Comparison of ENCODE assay signal across 8 cellular contexts in genomic region chr11:535519-536454, GRCh38. TPM values are rescaled to one million over a fixed set of nuclear protein-coding genes. Genes with fewer than 3 reads are reported as not detected.
A peak's percentile ranks its signal among the peaks of the same experiment; 100 is the strongest.
DNase-seq lines count a peak whose midpoint lies in the region; ATAC-seq and TF ChIP-seq lines count a peak whose summit lies in the region.

Gene HRAS (minus strand): TSS chr11:535576.

- H3K4me3 ChIP-seq in osteoblast (ENCODE audit: insufficient read depth, low read length) (peak within 1 kb of the TSS; percentile 80), testis (peak within 1 kb of the TSS; percentile 60 to 78)

- no peaks in the 10 kb centered on the region for H3K9me3 ChIP-seq in osteoblast (ENCODE audit: low read depth, low read length)
- H3K9me3 ChIP-seq in testis: no peaks in the 10 kb centered on the region

- H3K36me3 ChIP-seq in osteoblast (ENCODE audit: insufficient read depth, low read length): peaks cover 13% of the 10 kb centered on the region
- H3K36me3 ChIP-seq in testis (ENCODE audit: low read depth, missing control alignments): no peaks in the 10 kb centered on the region

- H3K27me3 Mint-ChIP-seq in HFFc6 (ENCODE audit: insufficient read depth): peaks cover 2% of the 10 kb centered on the region
- no peaks in the 10 kb centered on the region for H3K27me3 Mint-ChIP-seq in activated naive CD4-positive, alpha-beta T cell treated with anti-CD3 and anti-CD28 coated beads, Interleukin-2, amount 50 U/mL, for 24 hours

- TF ChIP-seq POLR2A in testis (IDR thresholded peaks at IDR 0.05): peak; percentile 8

- peak within 1 kb of the TSS; percentile 35 for H2AFZ ChIP-seq in osteoblast (ENCODE audit: low read length)

- no peaks in the 10 kb centered on the region for H3K4me1 Mint-ChIP-seq in HFFc6 (ENCODE audit: low read depth)
- peaks cover 3% of the 10 kb centered on the region for H3K4me1 Mint-ChIP-seq in activated naive CD4-positive, alpha-beta T cell treated with anti-CD3 and anti-CD28 coated beads, Interleukin-2, amount 50 U/mL, for 24 hours

- peak within 1 kb of the TSS; percentile 87 for H3K4me2 ChIP-seq in osteoblast (ENCODE audit: insufficient read depth, low read length)

- no peaks in the 10 kb centered on the region for H3K36me3 Mint-ChIP-seq in HFFc6 (ENCODE audit: low read depth)
- H3K36me3 Mint-ChIP-seq in activated naive CD4-positive, alpha-beta T cell treated with anti-CD3 and anti-CD28 coated beads, Interleukin-2, amount 50 U/mL, for 24 hours: no peaks in the 10 kb centered on the region

- peak; percentile 97 for ATAC-seq in SK-N-SH treated with all-trans-retinoic acid at 6 μM for 48 hours

- WGBS in testis, 2 donors: 4 to 29% methylated on average over 4 to 79 of the region's 97 CpGs

- DNase-seq in GM04503 (ENCODE audit: low read depth): peak; percentile 48
- DNase-seq in HFFc6: peak; percentile 89
- peak; percentile 91 for DNase-seq in NCI-H1048 (lab: John Stamatoyannopoulos, UW)
- peak; percentile 14 for DNase-seq in glomerular endothelial cell (ENCODE audit: extremely low read depth, low read depth, low spot score)
- DNase-seq in osteoblast (ENCODE audit: insufficient read length, low spot score, missing footprints): peak; percentile 100
- DNase-seq in testis: peak; percentile 95

- no peaks in the 10 kb centered on the region for H3K27me3 ChIP-seq in osteoblast (ENCODE audit: insufficient read depth, low read length)
- no peaks in the 10 kb centered on the region for H3K27me3 ChIP-seq in testis

- peaks cover 20% of the 10 kb centered on the region for H3K4me1 ChIP-seq in osteoblast (ENCODE audit: insufficient read depth, low read length)
- H3K4me1 ChIP-seq in testis: peaks cover 27% of the 10 kb centered on the region

- H3K27ac ChIP-seq in osteoblast (ENCODE audit: low read depth, low read length): peak within 1 kb of the TSS; percentile 51
- H3K27ac ChIP-seq in testis: peak within 1 kb of the TSS; percentile 44 to 78

- H3K27ac Mint-ChIP-seq in HFFc6: peak within 1 kb of the TSS; percentile 89
- peak within 1 kb of the TSS; percentile 90 for H3K27ac Mint-ChIP-seq in activated naive CD4-positive, alpha-beta T cell treated with anti-CD3 and anti-CD28 coated beads, Interleukin-2, amount 50 U/mL, for 24 hours

- peak within 1 kb of the TSS; percentile 89 for H3K4me3 Mint-ChIP-seq in HFFc6
- peak within 1 kb of the TSS; percentile 96 for H3K4me3 Mint-ChIP-seq in activated naive CD4-positive, alpha-beta T cell treated with anti-CD3 and anti-CD28 coated beads, Interleukin-2, amount 50 U/mL, for 24 hours

- intact Hi-C loops in testis (cut with DNase I; ENCODE audit: low total_unique reads): no loop called here

- peaks cover 23% of the 10 kb centered on the region for H4K20me1 ChIP-seq in osteoblast (ENCODE audit: insufficient read depth, low read length)

- H3K79me2 ChIP-seq in osteoblast (ENCODE audit: insufficient read depth, low read length): peaks cover 16% of the 10 kb centered on the region

- H3K9me3 Mint-ChIP-seq in HFFc6: no peaks in the 10 kb centered on the region
- no peaks in the 10 kb centered on the region for H3K9me3 Mint-ChIP-seq in activated naive CD4-positive, alpha-beta T cell treated with anti-CD3 and anti-CD28 coated beads, Interleukin-2, amount 50 U/mL, for 24 hours

- TF ChIP-seq CTCF in HFFc6 (IDR thresholded peaks at IDR 0.05) (no peak), osteoblast (IDR thresholded peaks at IDR 0.05; ENCODE audit: extremely low read depth, low read depth, low read length) (no peak), testis (IDR thresholded peaks at IDR 0.05) (no peak)

TF ChIP-seq in SK-N-SH treated with all-trans-retinoic acid at 6 μM for 48 hours, 23 proteins besides CTCF, POLR2A, EP300 and RAD21:
- TF ChIP-seq ESRRG (CRISPR knock-in tag; IDR thresholded peaks at IDR 0.05): no peak
- TF ChIP-seq PATZ1 (CRISPR knock-in tag; IDR thresholded peaks at IDR 0.05; ENCODE audit: borderline replicate concordance): no peak
- no peak for TF ChIP-seq TOX (CRISPR knock-in tag; IDR thresholded peaks at IDR 0.05; ENCODE audit: borderline replicate concordance)
- TF ChIP-seq ZNF565 (CRISPR knock-in tag; conservative IDR thresholded peaks at IDR 0.05; ENCODE audit: low read depth): no peak
- TF ChIP-seq OSR1 (CRISPR knock-in tag; IDR thresholded peaks at IDR 0.05): no peak
- no peak for TF ChIP-seq CSDC2 (CRISPR knock-in tag; IDR thresholded peaks at IDR 0.05)

RNA-seq across cellular contexts. Expression of gene HRAS, which starts in this region (rescaled TPM):
- 100 to 1,000 TPM; 102 to 125 (median 107) TPM for total RNA-seq in HFFc6 (2021; fragmentation: NEBNext Ultra II Directional; extraction: Animal tissue kit (Norgen Biotek cat#: 25700))
- 47.5 and 60.5 TPM in 2 replicates for total RNA-seq in glomerular endothelial cell
- 28.6 and 35.7 TPM in 2 replicates for total RNA-seq in osteoblast
- total RNA-seq in testis: 10 to 100 TPM; 35.1 to 49.7 TPM
- 31.4 TPM for polyA plus RNA-seq in testis (ENCODE audit: insufficient read depth, low read depth, low replicate concordance)

Comparison
In these comparisons a context has a peak if more than half of its experiments do, and no peak if none do; other contexts are left out.
1. Peak in every context shown above with its lines: DNase-seq, ATAC-seq, H3K4me3 ChIP-seq and H3K27ac ChIP-seq.
2. DNase-seq: peak in every context shown above with its lines; median percentile 100 in osteoblast; 95 in testis; 91 in NCI-H1048; 89 in HFFc6; 48 in GM04503; 14 in glomerular endothelial cell.